In genomic region chr17:75380315-75380714, GRCh38 we compare ENCODE assay signal across 27 cellular contexts. TPM values are rescaled to one million over a fixed set of nuclear protein-coding genes. Genes with fewer than 3 reads are reported as not detected.
DNase-seq lines count a peak whose midpoint lies in the region; ATAC-seq, FAIRE-seq and TF ChIP-seq lines count a peak whose summit lies in the region.
"Had no signal": no experiment of that assay in that cellular context is flagged by ENCODE, and none has a peak within 500 bp of the region (broad histone marks: within the 10 kb centered on the region; RNA-seq: fewer than 3 reads in every experiment).

No MANE protein-coding gene starts in this region.

- no peak overlapping the region for H3K9ac ChIP-seq in Karpas-422 (ENCODE audit: low read length)

- H3K4me3 ChIP-seq in Karpas-422 (ENCODE audit: low read length) = no peak overlapping the region
- H3K4me3 ChIP-seq in fibroblast of villous mesenchyme (ENCODE audit: low read depth, low read length) = no peak overlapping the region
- no peak overlapping the region for H3K4me3 ChIP-seq in sigmoid colon
- H3K4me3 ChIP-seq: A549, GM12878, upper lobe of left lung had no signal

- peak overlapping the region; percentile 73 for H3K27ac Mint-ChIP-seq in activated T-cell treated with anti-CD3 and anti-CD28 coated beads, Interleukin-2, amount 50 U/mL, for 72 hours

- no peak for TF ChIP-seq CTCF in fibroblast of villous mesenchyme (IDR thresholded peaks at IDR 0.05; ENCODE audit: insufficient read depth, low read depth, low read length)
- TF ChIP-seq CTCF in sigmoid colon (IDR thresholded peaks at IDR 0.05) = no peak

- H3K9me3 ChIP-seq in Karpas-422 (ENCODE audit: low read length) = no peaks in the 10 kb centered on the region
- H3K9me3 ChIP-seq in sigmoid colon = no peaks in the 10 kb centered on the region
- H3K9me3 ChIP-seq: A549, BE2C, Caco-2, upper lobe of left lung had no signal

- FAIRE-seq in GM19239 (lab: Jason Lieb, UNC) = no peak
- FAIRE-seq: A549, GM12878 had no signal

- H3K27ac ChIP-seq in Karpas-422 (ENCODE audit: low read length) = 0 out of 2 replicates have a peak overlapping the region, but pooled peaks have one; percentile 2
- peak overlapping the region in 3 of 4 donors; percentile 16 to 46 (median 18) for H3K27ac ChIP-seq in sigmoid colon
- H3K27ac ChIP-seq: A549, epithelial cell of prostate had no signal

- ATAC-seq in activated T-cell treated with anti-CD3 and anti-CD28 coated beads, Interleukin-2, amount 50 U/mL, for 72 hours (replicated peaks in 1 of 2) = no peak
- no peak for ATAC-seq in activated T-cell treated with anti-CD3 and anti-CD28 coated beads, Interleukin-2, amount 50 U/mL, for 4 hours
- ATAC-seq: A549; activated naive CD4-positive, alpha-beta T cell treated with anti-CD3 and anti-CD28 coated beads, Interleukin-2, amount 50 U/mL, for 72 hours; left ventricle myocardium superior; Panc1 had no signal

- intact Hi-C loops in sigmoid colon (cut with DNase I) (no loop called here), head of caudate nucleus (cut with DNase I) (no loop called here)

- peaks cover 2 to 8% of the 10 kb centered on the region in 2 donors for H3K36me3 Mint-ChIP-seq in activated T-cell treated with anti-CD3 and anti-CD28 coated beads, Interleukin-2, amount 50 U/mL, for 72 hours (ENCODE audit: insufficient read depth in 2 of 2)
- peaks cover 2% of the 10 kb centered on the region for H3K36me3 Mint-ChIP-seq in activated T-cell treated with anti-CD3 and anti-CD28 coated beads, Interleukin-2, amount 50 U/mL, for 4 hours (ENCODE audit: insufficient read depth)

- H3K27me3 Mint-ChIP-seq in activated T-cell treated with anti-CD3 and anti-CD28 coated beads, Interleukin-2, amount 50 U/mL, for 72 hours (ENCODE audit: low read depth) = no peaks in the 10 kb centered on the region
- H3K27me3 Mint-ChIP-seq in activated T-cell treated with anti-CD3 and anti-CD28 coated beads, Interleukin-2, amount 50 U/mL, for 4 hours (ENCODE audit: low read depth) = no peaks in the 10 kb centered on the region

- H3K27me3 ChIP-seq in Karpas-422 (ENCODE audit: low read length) = no peaks in the 10 kb centered on the region
- H3K27me3 ChIP-seq in sigmoid colon = no peaks in the 10 kb centered on the region
- H3K27me3 ChIP-seq: BE2C, upper lobe of left lung had no signal

- peaks cover 29% of the 10 kb centered on the region for H4K20me1 ChIP-seq in Karpas-422 (ENCODE audit: insufficient read depth, low read depth, low read length)

- H3K4me1 Mint-ChIP-seq in activated T-cell treated with anti-CD3 and anti-CD28 coated beads, Interleukin-2, amount 50 U/mL, for 72 hours (ENCODE audit: low read depth) = peaks cover 31% of the 10 kb centered on the region
- peaks cover 53% of the 10 kb centered on the region for H3K4me1 Mint-ChIP-seq in activated T-cell treated with anti-CD3 and anti-CD28 coated beads, Interleukin-2, amount 50 U/mL, for 4 hours (ENCODE audit: low read depth)

- H3K36me3 ChIP-seq in Karpas-422 (ENCODE audit: insufficient read depth, low read length) = peaks cover 6% of the 10 kb centered on the region
- H3K36me3 ChIP-seq in sigmoid colon = no peaks in the 10 kb centered on the region

- no peaks in the 10 kb centered on the region for H3K9me2 ChIP-seq in Karpas-422 (replicated peaks; ENCODE audit: insufficient read depth, low read length)

- no peak overlapping the region for H3K4me2 ChIP-seq in Karpas-422 (ENCODE audit: low read depth, low read length, poor library complexity, severe bottlenecking)
- H3K4me2 ChIP-seq: A549 had no signal

- no peak for TF ChIP-seq POLR2A in sigmoid colon (IDR thresholded peaks at IDR 0.05)

- no peak overlapping the region for H2AFZ ChIP-seq in Karpas-422 (ENCODE audit: low read length)

- H3K4me1 ChIP-seq in Karpas-422 (ENCODE audit: low read length) (peaks cover 46% of the 10 kb centered on the region), sigmoid colon (peaks cover 0 to 39% (median 20%) of the 10 kb centered on the region in 4 donors)
- H3K4me1 ChIP-seq: BE2C had no signal

- no peak for DNase-seq in activated T-cell treated with anti-CD3 and anti-CD28 coated beads, Interleukin-2, amount 50 U/mL, for 72 hours
- no peak for DNase-seq in activated T-cell treated with anti-CD3 and anti-CD28 coated beads, Interleukin-2, amount 50 U/mL, for 4 hours
- DNase-seq in Karpas-422 (no peak), fibroblast of villous mesenchyme (ENCODE audit: low read depth) (peak; percentile 60), sigmoid colon (no peak), head of caudate nucleus (no peak), NCI-H526 treated with DMSO at 0.1 percent for 48 hours (lab: John Stamatoyannopoulos, UW) (no peak), GM19239 (ENCODE audit: insufficient read length, low spot score) (no peak)
- DNase-seq: activated CD8-positive, alpha-beta memory T cell treated with anti-CD3 and anti-CD28 coated beads for 24 hours; activated T-cell treated with anti-CD3 and anti-CD28 coated beads, Interleukin-2, amount 50 U/mL, for 48 hours; BE2C; Caco-2; cerebellar nuclear complex; foreskin fibroblast; hypothalamus; KG1; left ventricle myocardium superior; NCI-H1436 treated with DMSO at 0.1 percent for 48 hours; NCI-H510A; SHP77 treated with DMSO at 0.1 percent for 48 hours; stimulated activated CD8-positive, alpha-beta memory T cell treated with anti-CD3 and anti-CD28 coated beads, Interleukin-4, amount 100 ng/mL, for 48 hours; upper lobe of left lung had no signal

- no peaks in the 10 kb centered on the region for H3K9me3 Mint-ChIP-seq in activated T-cell treated with anti-CD3 and anti-CD28 coated beads, Interleukin-2, amount 50 U/mL, for 72 hours
- H3K9me3 Mint-ChIP-seq in activated T-cell treated with anti-CD3 and anti-CD28 coated beads, Interleukin-2, amount 50 U/mL, for 4 hours = no peaks in the 10 kb centered on the region
- H3K9me3 Mint-ChIP-seq: activated naive CD4-positive, alpha-beta T cell treated with anti-CD3 and anti-CD28 coated beads, Interleukin-2, amount 50 U/mL, for 72 hours had no signal

- no peak for TF ChIP-seq EP300 in sigmoid colon (IDR thresholded peaks at IDR 0.05)

- peaks cover 98% of the 10 kb centered on the region for H3K79me2 ChIP-seq in Karpas-422 (ENCODE audit: low read length)

- H3K4me3 Mint-ChIP-seq in activated T-cell treated with anti-CD3 and anti-CD28 coated beads, Interleukin-2, amount 50 U/mL, for 72 hours = no peak overlapping the region
- H3K4me3 Mint-ChIP-seq in activated T-cell treated with anti-CD3 and anti-CD28 coated beads, Interleukin-2, amount 50 U/mL, for 4 hours = no peak overlapping the region

RNA-seq across cellular contexts. Expression of gene GRB2, which starts 25.2 kb away (rescaled TPM):
- total RNA-seq in activated T-cell treated with anti-CD3 and anti-CD28 coated beads, Interleukin-2, amount 50 U/mL, for 72 hours = 100 to 1,000 TPM; 209 to 218 TPM
- 100 to 1,000 TPM; 186 to 210 (median 207) TPM for total RNA-seq in activated T-cell treated with anti-CD3 and anti-CD28 coated beads, Interleukin-2, amount 50 U/mL, for 4 hours
- 106 and 193 TPM in 2 replicates for total RNA-seq in Karpas-422 (2014; rRNA removed; shearing (Covaris generic); ENCODE audit: low replicate concordance)
- total RNA-seq in fibroblast of villous mesenchyme (78.0 and 98.0 TPM in 2 replicates), sigmoid colon (100 to 1,000 TPM in 1 of 4 donors, 10 to 100 TPM in 3; 75.3 to 103 (median 84.4) TPM)
- polyA plus RNA-seq in sigmoid colon = 10 to 100 TPM; 56.5 to 94.4 (median 77.4) TPM
